In genomic region chr16:14528306-14528948, GRCh38 we compare ENCODE assay signal across 9 cellular contexts.
DNase-seq lines count a peak whose midpoint lies in the region; ATAC-seq, FAIRE-seq and TF ChIP-seq lines count a peak whose summit lies in the region.
"Had no signal": no experiment of that assay in that cellular context is flagged by ENCODE, and none has a peak within 500 bp of the region (broad histone marks: within the 10 kb centered on the region; RNA-seq: fewer than 3 reads in every experiment).

No MANE protein-coding gene starts in this region.

- ATAC-seq in HG03457 (IDR thresholded peaks at IDR 0.05; ENCODE audit: unreplicated experiment), result no peak
- ATAC-seq: stimulated activated naive CD8-positive, alpha-beta T cell treated with anti-CD3 and anti-CD28 coated beads, Interleukin-15, amount 100 ng/mL, for 72 hours had no signal

- intact Hi-C loops in stomach (cut with DNase I; ENCODE audit: low total_unique reads), result no loop called here

- no peak for FAIRE-seq in astrocyte (lab: Jason Lieb, UNC)

- 56% methylated on average over 7 of the region's 7 CpGs for WGBS in liver
- WGBS in stomach, 5 donors, result 63 to 70% (median 68%) methylated on average over 7 of the region's 7 CpGs

- TF ChIP-seq CTCF in astrocyte (IDR thresholded peaks at IDR 0.05; ENCODE audit: insufficient read depth, low read depth, low read length) (no peak), liver (IDR thresholded peaks at IDR 0.05; ENCODE audit: low read depth, low read length, missing input control) (no peak), stomach (IDR thresholded peaks at IDR 0.05) (no peak)

- TF ChIP-seq EP300 in stomach (IDR thresholded peaks at IDR 0.05), result no peak

- H3K36me3 ChIP-seq in HUES48 (ENCODE audit: control insufficient read depth, insufficient read depth, low read length), result no peaks in the 10 kb centered on the region
- H3K36me3 ChIP-seq in astrocyte (ENCODE audit: insufficient read depth, low read length), result no peaks in the 10 kb centered on the region
- H3K36me3 ChIP-seq in liver (ENCODE audit: control insufficient read depth in 4 of 4, insufficient read depth in 3 of 4, low read depth in 1 of 4, low read length in 3 of 4), result no peaks in the 10 kb centered on the region
- peaks cover 0 to 4% (median 0%) of the 10 kb centered on the region in 4 donors for H3K36me3 ChIP-seq in stomach
- H3K36me3 ChIP-seq: neutrophil had no signal

- H3K4me1 ChIP-seq in HUES48 (ENCODE audit: control insufficient read depth, insufficient read depth, low read length) (peaks cover 34% of the 10 kb centered on the region), astrocyte (ENCODE audit: insufficient read depth, low read length) (peaks cover 4% of the 10 kb centered on the region), liver (ENCODE audit: control insufficient read depth in 4 of 4, insufficient read depth in 4 of 4, low read length in 3 of 4) (peaks cover 6 to 25% (median 12%) of the 10 kb centered on the region in 4 donors), stomach (peaks cover 0 to 32% (median 18%) of the 10 kb centered on the region in 4 donors)

- H3K4me3 ChIP-seq in HUES48 (ENCODE audit: low read depth, low read length) (0 out of 2 replicates have a peak overlapping the region, but pooled peaks have one; percentile 0), astrocyte (ENCODE audit: insufficient read depth, low read depth, low read length) (no peak overlapping the region), liver (ENCODE audit: low read depth in 1 of 3, low read length in 3 of 3) (no peak overlapping the region), stomach (peak overlapping the region in 2 of 4 donors; percentile 4 to 16)

- H4K20me1 ChIP-seq in astrocyte (ENCODE audit: insufficient read depth, low read length), result no peaks in the 10 kb centered on the region

- H3K27me3 Mint-ChIP-seq in astrocyte (ENCODE audit: low read depth, unreplicated experiment), result no peaks in the 10 kb centered on the region
- H3K27me3 Mint-ChIP-seq: stimulated activated naive CD8-positive, alpha-beta T cell treated with anti-CD3 and anti-CD28 coated beads, Interleukin-15, amount 100 ng/mL, for 72 hours had no signal

- no peak for TF ChIP-seq RAD21 in liver (IDR thresholded peaks at IDR 0.05)

- H3K27ac ChIP-seq in HUES48 (ENCODE audit: low read depth, low read length) (no peak overlapping the region), astrocyte (ENCODE audit: low read depth, low read length) (peak overlapping the region; percentile 30), liver (ENCODE audit: low read depth in 1 of 2, low read length in 2 of 2) (peak overlapping the region; percentile 84 to 93), stomach (peak overlapping the region in 3 of 5 donors; percentile 5 to 45 (median 26))
- H3K27ac ChIP-seq: neutrophil had no signal

- H3K4me3 Mint-ChIP-seq in astrocyte (ENCODE audit: unreplicated experiment), result no peak overlapping the region
- H3K4me3 Mint-ChIP-seq: stimulated activated naive CD8-positive, alpha-beta T cell treated with anti-CD3 and anti-CD28 coated beads, Interleukin-15, amount 100 ng/mL, for 72 hours had no signal

- H3K9me3 ChIP-seq in HUES48 (ENCODE audit: control insufficient read depth, insufficient read depth, low read length), result no peaks in the 10 kb centered on the region
- no peaks in the 10 kb centered on the region for H3K9me3 ChIP-seq in astrocyte (ENCODE audit: insufficient read depth, low read depth, low read length)
- H3K9me3 ChIP-seq in liver (ENCODE audit: control insufficient read depth in 4 of 4, low read length in 3 of 4), result no peaks in the 10 kb centered on the region
- no peaks in the 10 kb centered on the region for H3K9me3 ChIP-seq in stomach
- H3K9me3 ChIP-seq: neutrophil had no signal

- H3K9ac ChIP-seq in HUES48 (ENCODE audit: low read depth, low read length) (no peak overlapping the region), astrocyte (ENCODE audit: low read length) (peak overlapping the region; percentile 46), liver (ENCODE audit: low read depth in 1 of 2, low read length in 2 of 2) (peak overlapping the region in 1 of 2 donors; percentile 60)

- H3K79me2 ChIP-seq in astrocyte (ENCODE audit: insufficient read depth, low read length), result no peaks in the 10 kb centered on the region

- H3K36me3 Mint-ChIP-seq in astrocyte (ENCODE audit: low read depth, unreplicated experiment), result peaks cover under 1% of the 10 kb centered on the region

- H3K4me2 ChIP-seq in astrocyte (ENCODE audit: low read length), result peak overlapping the region; percentile 77

- H2AFZ ChIP-seq in astrocyte (ENCODE audit: low read depth, low read length), result no peak overlapping the region

- H3K27me3 ChIP-seq in HUES48 (ENCODE audit: control insufficient read depth, insufficient read depth, low read length) (no peaks in the 10 kb centered on the region), astrocyte (ENCODE audit: insufficient read depth, low read length) (no peaks in the 10 kb centered on the region), liver (ENCODE audit: control insufficient read depth in 4 of 4, insufficient read depth in 4 of 4, low read length in 3 of 4) (no peaks in the 10 kb centered on the region), stomach (no peaks in the 10 kb centered on the region)
- H3K27me3 ChIP-seq: neutrophil had no signal

- no peak for TF ChIP-seq POLR2A in stomach (IDR thresholded peaks at IDR 0.05)

- H3K27ac Mint-ChIP-seq in astrocyte (ENCODE audit: unreplicated experiment), result peak overlapping the region; percentile 91
- H3K27ac Mint-ChIP-seq: stimulated activated naive CD8-positive, alpha-beta T cell treated with anti-CD3 and anti-CD28 coated beads, Interleukin-15, amount 100 ng/mL, for 72 hours had no signal

- DNase-seq in astrocyte (ENCODE audit: low read depth), result no peak
- no peak for DNase-seq in stomach
- no peak for DNase-seq in RPMI8226
- no peak for DNase-seq in putamen (ENCODE audit: low spot score)

- H3K9me3 Mint-ChIP-seq in astrocyte (ENCODE audit: unreplicated experiment), result peaks cover 3% of the 10 kb centered on the region

- peaks cover 32% of the 10 kb centered on the region for H3K4me1 Mint-ChIP-seq in astrocyte (ENCODE audit: low read depth, unreplicated experiment)

TF ChIP-seq in liver, 16 proteins besides CTCF, POLR2A, EP300 and RAD21:
- no peak for TF ChIP-seq FOXA2 (IDR thresholded peaks at IDR 0.05)
- TF ChIP-seq NR2F2 (IDR thresholded peaks at IDR 0.05), result no peak
- no peak for TF ChIP-seq YY1 (IDR thresholded peaks at IDR 0.05)
- no peak for TF ChIP-seq HNF4G (IDR thresholded peaks at IDR 0.05)
- no peak for TF ChIP-seq FOXA1 (IDR thresholded peaks at IDR 0.05)
- no peak for TF ChIP-seq EGR1 (IDR thresholded peaks at IDR 0.05; ENCODE audit: low read depth in 2 of 2)
- no peak for TF ChIP-seq SP1 (IDR thresholded peaks at IDR 0.05)
- no peak for TF ChIP-seq REST (IDR thresholded peaks at IDR 0.05)
- no peak for TF ChIP-seq ATF3 (IDR thresholded peaks at IDR 0.05)
- no peak for TF ChIP-seq HNF4A (conservative IDR thresholded peaks at IDR 0.05)
TF ChIP-seq in liver: peak in this region for 0.
